31 cellular contexts compared by ENCODE assay signal in the genomic region with DNA sequence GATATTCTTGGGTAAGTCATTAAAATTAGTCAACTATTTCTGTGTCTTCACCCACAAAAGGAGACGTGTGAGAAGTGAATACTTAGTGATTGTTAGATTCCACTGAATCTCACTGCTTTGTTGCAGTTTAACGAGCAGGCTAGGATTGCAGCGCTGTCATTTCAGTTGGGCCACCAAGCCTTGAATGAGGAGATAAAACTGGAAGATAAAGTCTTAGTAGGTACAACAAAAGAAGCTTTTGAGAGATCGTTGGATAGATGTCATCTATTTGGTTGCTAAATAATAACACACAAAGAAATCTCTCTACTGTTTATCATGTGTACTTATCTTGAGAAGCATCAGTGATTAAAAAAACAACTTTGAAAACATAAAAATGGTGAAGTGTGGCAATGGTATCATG.
"Had no signal": no experiment of that assay in that cellular context is flagged by ENCODE, and none has a peak within 500 bp of the region (broad histone marks: within the 10 kb centered on the region; RNA-seq: fewer than 3 reads in every experiment).

No MANE protein-coding gene starts in this region.

- H3K27ac Mint-ChIP-seq: activated CD4-positive, alpha-beta memory T cell treated with anti-CD3 and anti-CD28 coated beads, Interleukin-2, amount 10 ng/mL, durations not matched to agents 7 days and 5 days; activated CD4-positive, alpha-beta T cell treated with anti-CD3 and anti-CD28 coated beads for 36 hours; activated CD4-positive, alpha-beta T cell treated with anti-CD3 and anti-CD28 coated beads, Interleukin-2, amount 10 ng/mL, durations not matched to agents 7 days and 5 days; activated naive CD4-positive, alpha-beta T cell treated with anti-CD3 and anti-CD28 coated beads, Interleukin-2, amount 10 ng/mL, durations not matched to agents 7 days and 5 days; activated naive CD4-positive, alpha-beta T cell treated with anti-CD3 and anti-CD28 coated beads, Interleukin-2, amount 50 U/mL, for 72 hours; activated naive CD8-positive, alpha-beta T cell treated with anti-CD3 and anti-CD28 coated beads, Interleukin-2, amount 10 ng/mL, durations not matched to agents 7 days and 5 days; activated T-cell treated with anti-CD3 and anti-CD28 coated beads, Interleukin-2, amount 50 U/mL, for 24 hours; activated T-cell treated with anti-CD3 and anti-CD28 coated beads, Interleukin-2, amount 50 U/mL, for 72 hours; brain; effector memory CD8-positive, alpha-beta T cell had no signal

- H3K9me3 Mint-ChIP-seq: activated CD4-positive, alpha-beta memory T cell treated with anti-CD3 and anti-CD28 coated beads, Interleukin-2, amount 10 ng/mL, durations not matched to agents 7 days and 5 days; activated CD4-positive, alpha-beta T cell treated with anti-CD3 and anti-CD28 coated beads, Interleukin-2, amount 10 ng/mL, durations not matched to agents 7 days and 5 days; activated naive CD4-positive, alpha-beta T cell treated with anti-CD3 and anti-CD28 coated beads, Interleukin-2, amount 10 ng/mL, durations not matched to agents 7 days and 5 days; activated naive CD4-positive, alpha-beta T cell treated with anti-CD3 and anti-CD28 coated beads, Interleukin-2, amount 50 U/mL, for 72 hours; activated naive CD8-positive, alpha-beta T cell treated with anti-CD3 and anti-CD28 coated beads, Interleukin-2, amount 10 ng/mL, durations not matched to agents 7 days and 5 days; activated T-cell treated with anti-CD3 and anti-CD28 coated beads, Interleukin-2, amount 50 U/mL, for 24 hours; activated T-cell treated with anti-CD3 and anti-CD28 coated beads, Interleukin-2, amount 50 U/mL, for 72 hours; brain; effector memory CD8-positive, alpha-beta T cell had no signal

- H3K4me1 Mint-ChIP-seq: activated CD4-positive, alpha-beta T cell treated with anti-CD3 and anti-CD28 coated beads for 36 hours; activated CD4-positive, alpha-beta T cell treated with anti-CD3 and anti-CD28 coated beads, Interleukin-2, amount 10 ng/mL, durations not matched to agents 7 days and 5 days; activated naive CD4-positive, alpha-beta T cell treated with anti-CD3 and anti-CD28 coated beads, Interleukin-2, amount 10 ng/mL, durations not matched to agents 7 days and 5 days; activated naive CD8-positive, alpha-beta T cell treated with anti-CD3 and anti-CD28 coated beads, Interleukin-2, amount 10 ng/mL, durations not matched to agents 7 days and 5 days had no signal

- H3K9me3 ChIP-seq: ascending aorta, breast epithelium had no signal

- H3K4me3 ChIP-seq: ascending aorta, breast epithelium, cardiac muscle cell had no signal

- DNase-seq: activated CD4-positive, alpha-beta memory T cell treated with anti-CD3 and anti-CD28 coated beads, Interleukin-2, amount 10 ng/mL, durations not matched to agents 7 days and 5 days; activated CD4-positive, alpha-beta T cell treated with anti-CD3 and anti-CD28 coated beads for 36 hours; activated CD4-positive, alpha-beta T cell treated with anti-CD3 and anti-CD28 coated beads, Interleukin-2, amount 10 ng/mL, durations not matched to agents 7 days and 5 days; activated CD4-positive, alpha-beta T cell treated with anti-CD3 and anti-CD28 coated beads, Interleukin-2, amount 50 U/mL, for 4 hours; activated CD4-positive, CD25-positive, alpha-beta regulatory T cell; activated CD4-positive, CD25-positive, alpha-beta regulatory T cell treated with anti-CD3 and anti-CD28 coated beads, Interleukin-2, amount 50 U/mL, for 72 hours; activated CD8-positive, alpha-beta memory T cell treated with anti-CD3 and anti-CD28 coated beads, Interleukin-2, amount 50 U/mL, for 48 hours; activated gamma-delta T cell; activated naive CD4-positive, alpha-beta T cell; activated naive CD4-positive, alpha-beta T cell treated with anti-CD3 and anti-CD28 coated beads, Interleukin-2, amount 10 ng/mL, durations not matched to agents 7 days and 5 days; activated naive CD8-positive, alpha-beta T cell treated with anti-CD3 and anti-CD28 coated beads, Interleukin-2, amount 10 ng/mL, durations not matched to agents 7 days and 5 days; activated T-cell treated with anti-CD3 and anti-CD28 coated beads for 4 hours; activated T-cell treated with anti-CD3 and anti-CD28 coated beads, Interleukin-2, amount 50 U/mL, for 24 hours; activated T-cell treated with anti-CD3 and anti-CD28 coated beads, Interleukin-2, amount 50 U/mL, for 72 hours; central memory CD4-positive, alpha-beta T cell; cerebellar nuclear complex; cortex of kidney; dermis blood vessel endothelial cell; effector CD4-positive, alpha-beta T cell; effector memory CD8-positive, alpha-beta T cell; foreskin fibroblast; head of caudate nucleus had no signal

- H3K27ac ChIP-seq: ascending aorta, breast epithelium, cardiac muscle cell, epithelial cell of prostate had no signal

- H3K27me3 ChIP-seq: ascending aorta, breast epithelium, cardiac muscle cell had no signal

- H3K27me3 Mint-ChIP-seq: brain had no signal

- H3K4me1 ChIP-seq: ascending aorta, breast epithelium had no signal

- H3K36me3 ChIP-seq: ascending aorta, breast epithelium, cardiac muscle cell had no signal

- H3K36me3 Mint-ChIP-seq: activated naive CD4-positive, alpha-beta T cell treated with anti-CD3 and anti-CD28 coated beads, Interleukin-2, amount 10 ng/mL, durations not matched to agents 7 days and 5 days; activated naive CD4-positive, alpha-beta T cell treated with anti-CD3 and anti-CD28 coated beads, Interleukin-2, amount 50 U/mL, for 72 hours; activated naive CD8-positive, alpha-beta T cell treated with anti-CD3 and anti-CD28 coated beads, Interleukin-2, amount 10 ng/mL, durations not matched to agents 7 days and 5 days; brain had no signal

- FAIRE-seq: endometrium, endothelial cell of umbilical vein, frontal cortex had no signal

- H3K4me3 Mint-ChIP-seq: activated CD4-positive, alpha-beta memory T cell treated with anti-CD3 and anti-CD28 coated beads, Interleukin-2, amount 10 ng/mL, durations not matched to agents 7 days and 5 days; activated CD4-positive, alpha-beta T cell treated with anti-CD3 and anti-CD28 coated beads for 36 hours; activated CD4-positive, alpha-beta T cell treated with anti-CD3 and anti-CD28 coated beads, Interleukin-2, amount 10 ng/mL, durations not matched to agents 7 days and 5 days; activated naive CD4-positive, alpha-beta T cell treated with anti-CD3 and anti-CD28 coated beads, Interleukin-2, amount 10 ng/mL, durations not matched to agents 7 days and 5 days; activated naive CD8-positive, alpha-beta T cell treated with anti-CD3 and anti-CD28 coated beads, Interleukin-2, amount 10 ng/mL, durations not matched to agents 7 days and 5 days; activated T-cell treated with anti-CD3 and anti-CD28 coated beads, Interleukin-2, amount 50 U/mL, for 24 hours; activated T-cell treated with anti-CD3 and anti-CD28 coated beads, Interleukin-2, amount 50 U/mL, for 72 hours; brain; effector memory CD8-positive, alpha-beta T cell had no signal
